In genomic region chr3:74642876-74643275, GRCh38 we compare ENCODE assay signal across 10 cellular contexts. TPM values are rescaled to one million over a fixed set of nuclear protein-coding genes. Genes with fewer than 3 reads are reported as not detected.
"Had no signal": no experiment of that assay in that cellular context is flagged by ENCODE, and none has a peak within 500 bp of the region (broad histone marks: within the 10 kb centered on the region; RNA-seq: fewer than 3 reads in every experiment).

No MANE protein-coding gene starts in this region.

- H3K27me3 Mint-ChIP-seq: activated naive CD4-positive, alpha-beta T cell treated with anti-CD3 and anti-CD28 coated beads, Interleukin-2, amount 50 U/mL, for 24 hours had no signal

- H3K4me3 ChIP-seq: tibial nerve had no signal

- H3K4me3 Mint-ChIP-seq: activated naive CD4-positive, alpha-beta T cell treated with anti-CD3 and anti-CD28 coated beads, Interleukin-2, amount 50 U/mL, for 24 hours; nephron had no signal

- H3K27me3 ChIP-seq: tibial nerve had no signal

- H3K36me3 Mint-ChIP-seq: activated naive CD4-positive, alpha-beta T cell treated with anti-CD3 and anti-CD28 coated beads, Interleukin-2, amount 50 U/mL, for 24 hours had no signal

- H3K36me3 ChIP-seq: tibial nerve had no signal

- H3K27ac ChIP-seq: tibial nerve had no signal

- H3K9me3 Mint-ChIP-seq: nephron had no signal

- DNase-seq: activated effector memory CD4-positive, alpha-beta T cell treated with Interleukin-2 at 50 U/mL for 16 hours; activated T-cell treated with anti-CD3 and anti-CD28 coated beads, Interleukin-2, amount 50 U/mL, for 1 hour; amniotic stem cell; SHP77; stimulated activated CD4-positive, alpha-beta T cell treated with anti-CD3 and anti-CD28 coated beads, Interleukin-15, amount 100 ng/mL, for 24 hours; T-helper 2 cell had no signal

- H3K9me3 ChIP-seq: tibial nerve had no signal

- H3K4me1 ChIP-seq: tibial nerve had no signal

- H3K4me1 Mint-ChIP-seq: activated naive CD4-positive, alpha-beta T cell treated with anti-CD3 and anti-CD28 coated beads, Interleukin-2, amount 50 U/mL, for 24 hours had no signal

- H3K27ac Mint-ChIP-seq: activated naive CD4-positive, alpha-beta T cell treated with anti-CD3 and anti-CD28 coated beads, Interleukin-2, amount 50 U/mL, for 24 hours; nephron had no signal

RNA-seq across cellular contexts. Expression of gene CNTN3, which starts 28.4 kb away (rescaled TPM):
- total RNA-seq: endothelial cell of umbilical vein had no signal
